20 cellular contexts compared by ENCODE assay signal in the genomic region with DNA sequence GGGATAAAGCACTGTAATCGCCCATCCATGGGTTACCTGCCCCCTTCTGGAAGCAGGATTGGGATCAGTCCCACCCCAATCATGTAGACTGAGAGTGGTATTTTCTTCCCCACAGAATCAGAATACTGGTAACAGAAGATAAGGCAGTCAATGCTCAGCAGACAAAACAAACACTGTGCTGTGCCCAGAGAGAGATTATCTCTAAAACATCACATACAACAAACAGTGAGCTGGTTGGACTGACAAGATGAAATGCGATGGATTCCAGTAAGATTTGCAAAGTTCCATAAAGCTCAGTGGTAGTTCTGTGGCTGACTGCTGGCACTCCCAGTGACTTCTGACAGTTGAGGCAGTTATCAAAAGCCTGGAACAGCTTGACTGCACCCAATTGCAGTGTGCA.
DNase-seq lines count a peak whose midpoint lies in the region; ATAC-seq, FAIRE-seq and TF ChIP-seq lines count a peak whose summit lies in the region.
"Had no signal": no experiment of that assay in that cellular context is flagged by ENCODE, and none has a peak within 500 bp of the region (broad histone marks: within the 10 kb centered on the region; RNA-seq: fewer than 3 reads in every experiment).

No MANE protein-coding gene starts in this region.

- H3K4me1 ChIP-seq in endodermal cell (ENCODE audit: control insufficient read depth, insufficient read depth, low read length) (no peaks in the 10 kb centered on the region), neural progenitor cell (peaks cover 19% of the 10 kb centered on the region), SJCRH30 (no peaks in the 10 kb centered on the region)
- H3K4me1 ChIP-seq: HAP-1 had no signal

- H3K27me3 ChIP-seq in endodermal cell (ENCODE audit: control insufficient read depth, insufficient read depth, low read length, poor library complexity, severe bottlenecking) = no peaks in the 10 kb centered on the region
- no peaks in the 10 kb centered on the region for H3K27me3 ChIP-seq in neural progenitor cell
- 0 out of 2 replicates have a peak, but pooled peaks cover 4% of the 10 kb centered on the region for H3K27me3 ChIP-seq in SJCRH30

- H3K36me3 Mint-ChIP-seq in endodermal cell (ENCODE audit: low read depth) (no peaks in the 10 kb centered on the region), neural progenitor cell (no peaks in the 10 kb centered on the region)
- H3K36me3 Mint-ChIP-seq: CD4-positive, alpha-beta memory T cell had no signal

- H4K20me1 ChIP-seq in neural progenitor cell (ENCODE audit: low read depth) = no peaks in the 10 kb centered on the region

- H2AFZ ChIP-seq in neural progenitor cell (replicated peaks) = no peak overlapping the region

- H3K4me3 ChIP-seq in LNCaP clone FGC (ENCODE audit: low read depth, low read length) = no peak overlapping the region
- H3K4me3 ChIP-seq in endodermal cell (ENCODE audit: low read length) = no peak overlapping the region
- H3K4me3 ChIP-seq in neural progenitor cell = no peak overlapping the region
- no peak overlapping the region for H3K4me3 ChIP-seq in SJCRH30
- H3K4me3 ChIP-seq: HAP-1 had no signal

- H3K4me1 Mint-ChIP-seq in endodermal cell (peaks cover 19% of the 10 kb centered on the region), neural progenitor cell (peaks cover 6% of the 10 kb centered on the region)
- H3K4me1 Mint-ChIP-seq: CD4-positive, alpha-beta memory T cell had no signal

- H3F3A ChIP-seq in neural progenitor cell (ENCODE audit: low read depth) = no peaks in the 10 kb centered on the region

- no peak for FAIRE-seq in H54 (lab: Jason Lieb, UNC)
- FAIRE-seq: GM12891, GM18507, H1 had no signal

- peaks cover 7% of the 10 kb centered on the region for H3K27me3 Mint-ChIP-seq in endodermal cell (ENCODE audit: insufficient read depth)
- H3K27me3 Mint-ChIP-seq in neural progenitor cell (ENCODE audit: insufficient read depth, low read depth) = peaks cover 2% of the 10 kb centered on the region

- no peaks in the 10 kb centered on the region for H3K79me2 ChIP-seq in neural progenitor cell (ENCODE audit: low read depth)

- no peak for TF ChIP-seq POLR2A in H54 (IDR thresholded peaks at IDR 0.05; ENCODE audit: low read depth, low read length)

- no peak overlapping the region for H3K4me3 Mint-ChIP-seq in endodermal cell
- H3K4me3 Mint-ChIP-seq in neural progenitor cell = no peak overlapping the region
- H3K4me3 Mint-ChIP-seq: CD4-positive, alpha-beta memory T cell; HFFc6 had no signal

- H3K9ac ChIP-seq in endodermal cell (ENCODE audit: extremely low read depth, low read length, poor library complexity, severe bottlenecking) = no peak overlapping the region
- H3K9ac ChIP-seq in neural progenitor cell = no peak overlapping the region

- no peaks in the 10 kb centered on the region for H3K9me3 Mint-ChIP-seq in endodermal cell
- no peaks in the 10 kb centered on the region for H3K9me3 Mint-ChIP-seq in neural progenitor cell
- H3K9me3 Mint-ChIP-seq: CD4-positive, alpha-beta memory T cell; HFFc6 had no signal

- H3K4me2 ChIP-seq in neural progenitor cell = no peak overlapping the region

- no peak overlapping the region for H3K27ac ChIP-seq in endodermal cell (ENCODE audit: low read depth, low read length)
- H3K27ac ChIP-seq in neural progenitor cell = no peak overlapping the region
- H3K27ac ChIP-seq in SJCRH30 = no peak overlapping the region

- ATAC-seq in left lobe of liver (no peak), HG03521 (IDR thresholded peaks at IDR 0.05; ENCODE audit: unreplicated experiment) (no peak)

- DNase-seq in HuH-7 (ENCODE audit: low spot score) (peak; percentile 5), LNCaP clone FGC (ENCODE audit: low read depth) (peak; percentile 7), endodermal cell (no peak), neural progenitor cell (ENCODE audit: low spot score) (peak; percentile 17), left lobe of liver (ENCODE audit: low spot score) (no peak), SJCRH30 (no peak), H54 (ENCODE audit: insufficient read length, low spot score) (no peak)
- DNase-seq: C1 segment of cervical spinal cord; Calu3; CD4-positive, alpha-beta memory T cell; COR-L47; DMS53; DMS79 treated with DMSO at 0.1 percent for 48 hours; GF-D8; HFFc6 had no signal

- H3K9me3 ChIP-seq in endodermal cell (ENCODE audit: control insufficient read depth, low read length) (no peaks in the 10 kb centered on the region), neural progenitor cell (ENCODE audit: low read depth) (no peaks in the 10 kb centered on the region), SJCRH30 (replicated peaks) (no peaks in the 10 kb centered on the region; the same call in 1 of the 2 replicates)
- H3K9me3 ChIP-seq: HAP-1 had no signal

- 83 to 100% methylated on average over 1 to 2 of the region's 2 CpGs for WGBS in endodermal cell (ENCODE audit: insufficient coverage in 1 of 2, insufficient read length in 1 of 2), 2 experiments

- H3K27ac Mint-ChIP-seq in endodermal cell (no peak overlapping the region), neural progenitor cell (no peak overlapping the region)
- H3K27ac Mint-ChIP-seq: CD4-positive, alpha-beta memory T cell; HFFc6 had no signal

- H3K36me3 ChIP-seq in endodermal cell (ENCODE audit: control insufficient read depth, insufficient read depth, low read length) (no peaks in the 10 kb centered on the region), neural progenitor cell (no peaks in the 10 kb centered on the region), SJCRH30 (no peaks in the 10 kb centered on the region)
- H3K36me3 ChIP-seq: HAP-1 had no signal

- TF ChIP-seq CTCF in LNCaP clone FGC (IDR thresholded peaks at IDR 0.05; ENCODE audit: control insufficient read depth, extremely low read depth, insufficient read depth) = no peak
- TF ChIP-seq CTCF in endodermal cell (conservative IDR thresholded peaks at IDR 0.05) = peak; percentile 27
- TF ChIP-seq CTCF in neural progenitor cell (IDR thresholded peaks at IDR 0.05) = no peak

Comparison
In these comparisons a context has a peak if more than half of its experiments do, and no peak if none do; other contexts are left out.
1. DNase-seq: peak in HuH-7 (single experiment), LNCaP clone FGC (single experiment) and neural progenitor cell (single experiment); none in endodermal cell (single experiment), left lobe of liver (single experiment), SJCRH30 (0 of 2) and H54 (single experiment).